10 cellular contexts compared by ENCODE assay signal in the genomic region with DNA sequence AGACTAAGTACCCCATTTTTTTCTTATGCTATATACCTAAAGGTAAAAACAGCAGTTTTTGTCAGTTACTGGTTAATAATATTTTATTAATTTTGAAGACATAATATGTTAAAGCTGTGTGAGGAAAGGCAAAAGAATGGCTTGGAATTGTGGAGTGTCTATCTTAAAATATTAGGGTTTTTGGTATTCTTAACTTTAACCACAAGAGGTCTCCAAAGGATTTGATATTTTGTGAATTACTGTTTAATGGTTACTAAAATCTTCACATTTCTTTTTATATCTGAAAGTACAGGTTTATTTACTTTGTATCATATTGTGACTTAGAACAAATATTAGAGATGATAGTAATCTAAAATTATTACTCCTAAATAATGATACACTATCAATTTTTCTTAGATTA.
DNase-seq lines count a peak whose midpoint lies in the region; ATAC-seq and TF ChIP-seq lines count a peak whose summit lies in the region.
"Had no signal": no experiment of that assay in that cellular context is flagged by ENCODE, and none has a peak within 500 bp of the region (broad histone marks: within the 10 kb centered on the region; RNA-seq: fewer than 3 reads in every experiment).

No MANE protein-coding gene starts in this region.

- H3K4me1 Mint-ChIP-seq in activated T-cell treated with anti-CD3 and anti-CD28 coated beads, Interleukin-2, amount 50 U/mL, for 24 hours (ENCODE audit: low read depth) = peaks cover 24% of the 10 kb centered on the region

- H3K27ac Mint-ChIP-seq in activated T-cell treated with anti-CD3 and anti-CD28 coated beads, Interleukin-2, amount 50 U/mL, for 24 hours = no peak overlapping the region

- peak; percentile 50 for TF ChIP-seq CTCF in AG10803 (conservative IDR thresholded peaks at IDR 0.05; ENCODE audit: low read length)

- H3K4me3 Mint-ChIP-seq in activated T-cell treated with anti-CD3 and anti-CD28 coated beads, Interleukin-2, amount 50 U/mL, for 24 hours = no peak overlapping the region

- H3K9ac ChIP-seq in adipocyte (ENCODE audit: low read length) = no peak overlapping the region

- DNase-seq in AG10803 (ENCODE audit: low read depth) (peak; percentile 20), HCEC 1CT (peak; percentile 17), adipocyte (ENCODE audit: low read depth) (peak; percentile 71), kidney tubule cell (ENCODE audit: low spot score) (peak; percentile 24), NCI-H510A (lab: John Stamatoyannopoulos, UW) (no peak)
- no peak for DNase-seq in activated effector memory CD4-positive, alpha-beta T cell treated with anti-CD3 and anti-CD28 coated beads, Interleukin-2, amount 50 U/mL, for 16 hours
- DNase-seq in activated T-cell treated with anti-CD3 and anti-CD28 coated beads, Interleukin-2, amount 50 U/mL, for 24 hours = no peak
- DNase-seq: activated naive CD4-positive, alpha-beta T cell treated with Interleukin-2 at 50 U/mL for 16 hours had no signal

- no peaks in the 10 kb centered on the region for H3K4me1 ChIP-seq in adipocyte (ENCODE audit: control insufficient read depth, insufficient read depth, low read length)

- ATAC-seq in GM21528 (IDR thresholded peaks at IDR 0.05; ENCODE audit: low FRiP score, unreplicated experiment) = no peak

- H3K9me3 ChIP-seq in adipocyte (ENCODE audit: control insufficient read depth, low read length) = no peaks in the 10 kb centered on the region
- H3K9me3 ChIP-seq: neutrophil had no signal

- no peaks in the 10 kb centered on the region for H3K27me3 ChIP-seq in adipocyte (replicated peaks; ENCODE audit: control insufficient read depth, insufficient read depth, low read length)
- H3K27me3 ChIP-seq: neutrophil had no signal

- H3K36me3 ChIP-seq in adipocyte (ENCODE audit: control insufficient read depth, insufficient read depth, low read length, severe bottlenecking) = no peaks in the 10 kb centered on the region

- H3K27me3 Mint-ChIP-seq in activated T-cell treated with anti-CD3 and anti-CD28 coated beads, Interleukin-2, amount 50 U/mL, for 24 hours = no peaks in the 10 kb centered on the region

- peaks cover 63% of the 10 kb centered on the region for H3K36me3 Mint-ChIP-seq in activated T-cell treated with anti-CD3 and anti-CD28 coated beads, Interleukin-2, amount 50 U/mL, for 24 hours (ENCODE audit: low read depth)

- no peak overlapping the region for H3K4me3 ChIP-seq in AG10803 (ENCODE audit: low read length)
- no peak overlapping the region for H3K4me3 ChIP-seq in adipocyte (ENCODE audit: low read length)

- H3K9me3 Mint-ChIP-seq in activated T-cell treated with anti-CD3 and anti-CD28 coated beads, Interleukin-2, amount 50 U/mL, for 24 hours = no peaks in the 10 kb centered on the region

Comparison
In these comparisons a context has a peak if more than half of its experiments do, and no peak if none do; other contexts are left out.
1. DNase-seq: peak in AG10803 (single experiment), HCEC 1CT (single experiment), adipocyte (single experiment) and kidney tubule cell (single experiment); none in activated effector memory CD4-positive, alpha-beta T cell treated with anti-CD3 and anti-CD28 coated beads, Interleukin-2, amount 50 U/mL, for 16 hours (single experiment), activated T-cell treated with anti-CD3 and anti-CD28 coated beads, Interleukin-2, amount 50 U/mL, for 24 hours (single experiment) and NCI-H510A (single experiment).